1 cellular context compared by ENCODE assay signal in genomic region chr2:197198890-197199289, GRCh38.
TF ChIP-seq lines count a peak whose summit lies in the region.

No MANE protein-coding gene starts in this region.

TF ChIP-seq in GM23338, 12 proteins besides CTCF, POLR2A, EP300 and RAD21 (continued from another document):
- TF ChIP-seq, protein P1, sequence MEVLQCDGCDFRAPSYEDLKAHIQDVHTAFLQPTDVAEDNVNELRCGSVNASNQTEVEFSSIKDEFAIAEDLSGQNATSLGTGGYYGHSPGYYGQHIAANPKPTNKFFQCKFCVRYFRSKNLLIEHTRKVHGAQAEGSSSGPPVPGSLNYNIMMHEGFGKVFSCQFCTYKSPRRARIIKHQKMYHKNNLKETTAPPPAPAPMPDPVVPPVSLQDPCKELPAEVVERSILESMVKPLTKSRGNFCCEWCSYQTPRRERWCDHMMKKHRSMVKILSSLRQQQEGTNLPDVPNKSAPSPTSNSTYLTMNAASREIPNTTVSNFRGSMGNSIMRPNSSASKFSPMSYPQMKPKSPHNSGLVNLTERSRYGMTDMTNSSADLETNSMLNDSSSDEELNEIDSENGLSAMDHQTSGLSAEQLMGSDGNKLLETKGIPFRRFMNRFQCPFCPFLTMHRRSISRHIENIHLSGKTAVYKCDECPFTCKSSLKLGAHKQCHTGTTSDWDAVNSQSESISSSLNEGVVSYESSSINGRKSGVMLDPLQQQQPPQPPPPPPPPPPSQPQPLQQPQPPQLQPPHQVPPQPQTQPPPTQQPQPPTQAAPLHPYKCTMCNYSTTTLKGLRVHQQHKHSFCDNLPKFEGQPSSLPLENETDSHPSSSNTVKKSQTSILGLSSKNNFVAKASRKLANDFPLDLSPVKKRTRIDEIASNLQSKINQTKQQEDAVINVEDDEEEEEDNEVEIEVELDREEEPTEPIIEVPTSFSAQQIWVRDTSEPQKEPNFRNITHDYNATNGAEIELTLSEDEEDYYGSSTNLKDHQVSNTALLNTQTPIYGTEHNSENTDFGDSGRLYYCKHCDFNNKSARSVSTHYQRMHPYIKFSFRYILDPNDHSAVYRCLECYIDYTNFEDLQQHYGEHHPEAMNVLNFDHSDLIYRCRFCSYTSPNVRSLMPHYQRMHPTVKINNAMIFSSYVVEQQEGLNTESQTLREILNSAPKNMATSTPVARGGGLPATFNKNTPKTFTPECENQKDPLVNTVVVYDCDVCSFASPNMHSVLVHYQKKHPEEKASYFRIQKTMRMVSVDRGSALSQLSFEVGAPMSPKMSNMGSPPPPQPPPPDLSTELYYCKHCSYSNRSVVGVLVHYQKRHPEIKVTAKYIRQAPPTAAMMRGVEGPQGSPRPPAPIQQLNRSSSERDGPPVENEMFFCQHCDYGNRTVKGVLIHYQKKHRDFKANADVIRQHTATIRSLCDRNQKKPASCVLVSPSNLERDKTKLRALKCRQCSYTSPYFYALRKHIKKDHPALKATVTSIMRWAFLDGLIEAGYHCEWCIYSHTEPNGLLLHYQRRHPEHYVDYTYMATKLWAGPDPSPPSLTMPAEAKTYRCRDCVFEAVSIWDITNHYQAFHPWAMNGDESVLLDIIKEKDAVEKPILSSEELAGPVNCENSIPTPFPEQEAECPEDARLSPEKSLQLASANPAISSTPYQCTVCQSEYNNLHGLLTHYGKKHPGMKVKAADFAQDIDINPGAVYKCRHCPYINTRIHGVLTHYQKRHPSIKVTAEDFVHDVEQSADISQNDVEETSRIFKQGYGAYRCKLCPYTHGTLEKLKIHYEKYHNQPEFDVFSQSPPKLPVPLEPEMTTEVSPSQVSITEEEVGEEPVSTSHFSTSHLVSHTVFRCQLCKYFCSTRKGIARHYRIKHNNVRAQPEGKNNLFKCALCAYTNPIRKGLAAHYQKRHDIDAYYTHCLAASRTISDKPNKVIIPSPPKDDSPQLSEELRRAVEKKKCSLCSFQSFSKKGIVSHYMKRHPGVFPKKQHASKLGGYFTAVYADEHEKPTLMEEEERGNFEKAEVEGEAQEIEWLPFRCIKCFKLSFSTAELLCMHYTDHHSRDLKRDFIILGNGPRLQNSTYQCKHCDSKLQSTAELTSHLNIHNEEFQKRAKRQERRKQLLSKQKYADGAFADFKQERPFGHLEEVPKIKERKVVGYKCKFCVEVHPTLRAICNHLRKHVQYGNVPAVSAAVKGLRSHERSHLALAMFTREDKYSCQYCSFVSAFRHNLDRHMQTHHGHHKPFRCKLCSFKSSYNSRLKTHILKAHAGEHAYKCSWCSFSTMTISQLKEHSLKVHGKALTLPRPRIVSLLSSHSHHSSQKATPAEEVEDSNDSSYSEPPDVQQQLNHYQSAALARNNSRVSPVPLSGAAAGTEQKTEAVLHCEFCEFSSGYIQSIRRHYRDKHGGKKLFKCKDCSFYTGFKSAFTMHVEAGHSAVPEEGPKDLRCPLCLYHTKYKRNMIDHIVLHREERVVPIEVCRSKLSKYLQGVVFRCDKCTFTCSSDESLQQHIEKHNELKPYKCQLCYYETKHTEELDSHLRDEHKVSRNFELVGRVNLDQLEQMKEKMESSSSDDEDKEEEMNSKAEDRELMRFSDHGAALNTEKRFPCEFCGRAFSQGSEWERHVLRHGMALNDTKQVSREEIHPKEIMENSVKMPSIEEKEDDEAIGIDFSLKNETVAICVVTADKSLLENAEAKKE (CRISPR knock-in tag; IDR thresholded peaks at IDR 0.05): no peak
- no peak for TF ChIP-seq CREB1 (CRISPR knock-in tag; IDR thresholded peaks at IDR 0.05; ENCODE audit: low read depth)
